2 cellular contexts compared by ENCODE assay signal in genomic region chr17:63932008-63932561, GRCh38.
TF ChIP-seq lines count a peak whose summit lies in the region.

CD79B (minus strand) TSS chr17:63932331; CDS start chr17:63932261, 70 bp downstream.

TF ChIP-seq in SK-N-SH, 30 proteins besides CTCF, POLR2A, EP300 and RAD21 (continued from another document):
- TF ChIP-seq REST (IDR thresholded peaks at IDR 0.05; ENCODE audit: low read depth, low read length) (no peak), RFX5 (IDR thresholded peaks at IDR 0.05; ENCODE audit: low read length) (no peak), RCOR1 (IDR thresholded peaks at IDR 0.05; ENCODE audit: low read length) (no peak), FOXM1 (IDR thresholded peaks at IDR 0.05; ENCODE audit: low read depth) (no peak), GABPA (IDR thresholded peaks at IDR 0.05; ENCODE audit: low read depth) (no peak), TAF1 (IDR thresholded peaks at IDR 0.05; ENCODE audit: borderline replicate concordance, low read depth, low read length) (no peak), CHD2 (IDR thresholded peaks at IDR 0.05; ENCODE audit: low read length, partially characterized antibody) (no peak), USF1 (IDR thresholded peaks at IDR 0.05; ENCODE audit: borderline replicate concordance, low read depth) (no peak), POLR2AphosphoS5 (IDR thresholded peaks at IDR 0.05; ENCODE audit: low read depth, low read length) (no peak), JUND (IDR thresholded peaks at IDR 0.05) (no peak), TEAD4 (IDR thresholded peaks at IDR 0.05; ENCODE audit: borderline replicate concordance, insufficient read depth) (no peak)

TF ChIP-seq in SK-N-SH treated with all-trans-retinoic acid at 6 μM for 48 hours, 23 proteins besides CTCF, POLR2A, EP300 and RAD21 (continued from another document):
- TF ChIP-seq CSRNP3 (CRISPR knock-in tag; IDR thresholded peaks at IDR 0.05) (no peak), ZC3H10 (CRISPR knock-in tag; IDR thresholded peaks at IDR 0.05) (no peak), CREB5 (CRISPR knock-in tag; IDR thresholded peaks at IDR 0.05; ENCODE audit: low read depth) (no peak), ARNTL (CRISPR knock-in tag; IDR thresholded peaks at IDR 0.05; ENCODE audit: borderline replicate concordance, low read depth) (no peak), ZFP30 (CRISPR knock-in tag; IDR thresholded peaks at IDR 0.05) (no peak), ZNF70 (CRISPR knock-in tag; IDR thresholded peaks at IDR 0.05) (no peak), PPARA (CRISPR knock-in tag; IDR thresholded peaks at IDR 0.05; ENCODE audit: borderline replicate concordance) (no peak), TSHZ2 (CRISPR knock-in tag; IDR thresholded peaks at IDR 0.05) (no peak), BACH2 (CRISPR knock-in tag; IDR thresholded peaks at IDR 0.05; ENCODE audit: borderline replicate concordance) (no peak), ISL1 (CRISPR knock-in tag; IDR thresholded peaks at IDR 0.05) (no peak)
